Comparison of ENCODE assay signal across 11 cellular contexts in genomic region chr1:213008564-213008963, GRCh38. TPM values are rescaled to one million over a fixed set of nuclear protein-coding genes. Genes with fewer than 3 reads are reported as not detected.
DNase-seq lines count a peak whose midpoint lies in the region; ATAC-seq, FAIRE-seq and TF ChIP-seq lines count a peak whose summit lies in the region.
"Had no signal": no experiment of that assay in that cellular context is flagged by ENCODE, and none has a peak within 500 bp of the region (broad histone marks: within the 10 kb centered on the region; RNA-seq: fewer than 3 reads in every experiment).

No MANE protein-coding gene starts in this region.

- no peak overlapping the region for H3K4me3 ChIP-seq in K562
- no peak overlapping the region for H3K4me3 ChIP-seq in WERI-Rb-1 (ENCODE audit: low read depth, low read length)

- BruUV-seq in K562 (replicated peaks; lab: Mats Ljungman, UMichigan): no TSS peak

- H3K27me3 ChIP-seq in K562 (ENCODE audit: control insufficient read depth in 2 of 2, insufficient read depth in 2 of 2, low read length in 2 of 2) (no peaks in the 10 kb centered on the region), WERI-Rb-1 (ENCODE audit: insufficient read depth, low read depth, severe bottlenecking) (no peaks in the 10 kb centered on the region)

- no peak for TF ChIP-seq RAD21 in K562 (CRISPR knock-in tag; conservative IDR thresholded peaks at IDR 0.05 in 1 of 2, IDR thresholded peaks at IDR 0.05 in 1 of 2)

- ATAC-seq in GM18868 (IDR thresholded peaks at IDR 0.05; ENCODE audit: unreplicated experiment): peak; percentile 91
- peak; percentile 91 for ATAC-seq in GM21447 (IDR thresholded peaks at IDR 0.05; ENCODE audit: unreplicated experiment)
- ATAC-seq in HG03280 (IDR thresholded peaks at IDR 0.05; ENCODE audit: unreplicated experiment): peak; percentile 85
- ATAC-seq in K562: 0 out of 3 replicates have a peak, but pooled peaks have one; percentile 37
- no peak for ATAC-seq in HG03045 (IDR thresholded peaks at IDR 0.05; ENCODE audit: unreplicated experiment)
- no peak for ATAC-seq in GM21367 (IDR thresholded peaks at IDR 0.05; ENCODE audit: unreplicated experiment)
- ATAC-seq: left colon had no signal

- no peak overlapping the region for H3K4me2 ChIP-seq in K562 (ENCODE audit: insufficient read depth, low read length)

- H2AFZ ChIP-seq in K562 (ENCODE audit: low read depth, low read length): no peak overlapping the region

- peaks cover 0 to 4% of the 10 kb centered on the region in 2 experiments; a peak in 1 of 5 replicates for H3K4me1 ChIP-seq in K562 (replicated peaks in 1 of 2; ENCODE audit: control insufficient read depth in 2 of 2, insufficient read depth in 2 of 2, low read length in 2 of 2)

- H3K36me3 ChIP-seq in K562 (ENCODE audit: control insufficient read depth, insufficient read depth, low read length) (peaks cover 78% of the 10 kb centered on the region; the same call in 2 of the 3 replicates), WERI-Rb-1 (peaks cover 37% of the 10 kb centered on the region)

- in situ Hi-C loops in K562 (cut with MboI): no loop called here

- TF ChIP-seq POLR2A in K562 (conservative IDR thresholded peaks at IDR 0.05): no peak

- H3K27ac ChIP-seq in K562 (ENCODE audit: extremely low read depth, low read depth, low read length): no peak overlapping the region
- no peak overlapping the region for H3K27ac ChIP-seq in WERI-Rb-1

- CTCF ChIA-PET in K562 (lab: Yijun Ruan, JAX; ENCODE audit: low intra/inter-chr PET ratio): no interaction called here

- intact Hi-C loops in K562 (cut with micrococcal nuclease): no loop called here

- WGBS in K562 (ENCODE audit: insufficient coverage, low coverage, missing lambda C conversion rate): 80% methylated on average over 2 of the region's 2 CpGs

- H4K20me1 ChIP-seq in K562 (replicated peaks; ENCODE audit: control insufficient read depth, insufficient read depth, low read length): no peaks in the 10 kb centered on the region

- no peak for TF ChIP-seq CTCF in K562 (IDR thresholded peaks at IDR 0.05 in 2 of 3, conservative IDR thresholded peaks at IDR 0.05 in 1 of 3; ENCODE audit: insufficient read depth in 2 of 3, low read depth in 1 of 3, low read length in 3 of 3)
- no peak for TF ChIP-seq CTCF in WERI-Rb-1 (IDR thresholded peaks at IDR 0.05; ENCODE audit: low read depth, low read length)

- TF ChIP-seq EP300 in K562 (IDR thresholded peaks at IDR 0.05; ENCODE audit: low read length): no peak

- H3K9me1 ChIP-seq in K562 (ENCODE audit: control insufficient read depth, insufficient read depth, low read length): no peaks in the 10 kb centered on the region

- FAIRE-seq in K562 (lab: Jason Lieb, UNC): no peak

- H3K9me3 ChIP-seq in K562 (replicated peaks; ENCODE audit: control insufficient read depth, insufficient read depth, low read depth, low read length) (no peaks in the 10 kb centered on the region), WERI-Rb-1 (ENCODE audit: severe bottlenecking) (no peaks in the 10 kb centered on the region)

- POLR2A ChIA-PET in K562 (lab: Yijun Ruan, JAX): no interaction called here

- H3K9ac ChIP-seq in K562 (ENCODE audit: insufficient read depth in 1 of 2, low read depth in 2 of 2, low read length in 2 of 2): no peak overlapping the region

- H3K79me2 ChIP-seq in K562 (ENCODE audit: control insufficient read depth, insufficient read depth, low read length): peaks cover 27% of the 10 kb centered on the region

- no peak for DNase-seq in K562 (ENCODE audit: extremely low read depth in 1 of 4, low spot score in 3 of 4)
- DNase-seq in KG1 (lab: John Stamatoyannopoulos, UW): no peak
- no peak for DNase-seq in WERI-Rb-1
- DNase-seq: left colon, NCI-H1092, nucleus accumbens had no signal

TF ChIP-seq in K562, 482 proteins besides CTCF, POLR2A, EP300 and RAD21:
- TF ChIP-seq C11orf30 (IDR thresholded peaks at IDR 0.05; ENCODE audit: low read depth) (0 out of 2 replicates have a peak, but pooled peaks have one; percentile 10), MECOM (CRISPR knock-in tag; IDR thresholded peaks at IDR 0.05) (no peak), PREB (CRISPR knock-in tag; IDR thresholded peaks at IDR 0.05) (no peak), NFE2 (IDR thresholded peaks at IDR 0.05; ENCODE audit: low read depth) (peak; percentile 27; the same call in 1 of the 2 replicates), ZNF23 (CRISPR knock-in tag; IDR thresholded peaks at IDR 0.05) (0 out of 2 replicates have a peak, but pooled peaks have one; percentile 6)

RNA-seq across cellular contexts. Expression of gene ANGEL2, which starts 7.1 kb away (rescaled TPM):
- total RNA-seq in K562 (2011; cell fraction: chromatin; rRNA removed; ENCODE audit: low replicate concordance): 60.7 and 192 TPM in 2 replicates
- 31.0 and 45.0 TPM in 2 replicates for total RNA-seq in K562 (2011; cell fraction: nucleolus; rRNA removed)
- total RNA-seq in K562 (2011; cell fraction: nucleoplasm; rRNA removed): 76.8 and 89.8 TPM in 2 replicates
- 29.3 and 29.9 TPM in 2 replicates for total RNA-seq in K562 (2014; rRNA removed)
- total RNA-seq in K562 (2014; rRNA removed; fragmentation: Illumina TruSeq; extraction: Trizol): 30.1 and 32.8 TPM in 2 replicates
- 29.7 and 33.6 TPM in 2 replicates for total RNA-seq in K562 (2015; rRNA removed; fragmentation: Illumina TruSeq; extraction: Trizol)
- total RNA-seq in K562 (2021): 26.2 and 27.1 TPM in 2 replicates
- 30.8 and 34.6 TPM in 2 replicates for polyA plus RNA-seq in K562 (2011; rRNA removed)
- polyA plus RNA-seq in K562 (2011; cell fraction: cytosol; rRNA removed): 9.6 and 17.6 TPM in 2 replicates
- 35.0 and 44.6 TPM in 2 replicates for polyA plus RNA-seq in K562 (2011; cell fraction: nucleus; rRNA removed)
- 13.0 and 16.1 TPM in 2 replicates for polyA plus RNA-seq in K562 (2012)
- 15.4 and 16.9 TPM in 2 replicates for polyA plus RNA-seq in K562 (2014; fragmentation: Illumina TruSeq; extraction: Trizol)
- 10 to 100 TPM in 1 of 2 experiments, 1 to 10 TPM in 1; 6.8 to 10.9 TPM for polyA plus RNA-seq in K562 (2014; fragmentation: Nextera tagmentation; extraction: Ambion mirVana)
- 16.2 and 22.3 TPM in 2 replicates for polyA plus RNA-seq in K562 (2014; rRNA removed)
- polyA minus RNA-seq in K562 (2011; rRNA and poly(A)+ RNA removed): 44.7 and 66.2 TPM in 2 replicates
- polyA minus RNA-seq in K562 (2011; cell fraction: cytosol; rRNA and poly(A)+ RNA removed): 15.6 and 22.8 TPM in 2 replicates
- 45.0 and 63.1 TPM in 2 replicates for polyA minus RNA-seq in K562 (2011; cell fraction: nucleus; rRNA and poly(A)+ RNA removed)

RNA-seq across cellular contexts. Expression of gene RPS6KC1, which starts 42.5 kb away (rescaled TPM):
- total RNA-seq in K562 (2011; cell fraction: chromatin; rRNA removed; ENCODE audit: low replicate concordance): 50.3 and 199 TPM in 2 replicates
- total RNA-seq in K562 (2011; cell fraction: nucleolus; rRNA removed): 24.5 and 42.1 TPM in 2 replicates
- total RNA-seq in K562 (2011; cell fraction: nucleoplasm; rRNA removed): 77.2 and 100 TPM in 2 replicates
- total RNA-seq in K562 (2014; rRNA removed): 22.0 and 23.6 TPM in 2 replicates
- total RNA-seq in K562 (2014; rRNA removed; fragmentation: Illumina TruSeq; extraction: Trizol): 33.2 and 36.7 TPM in 2 replicates
- 30.5 and 34.6 TPM in 2 replicates for total RNA-seq in K562 (2015; rRNA removed; fragmentation: Illumina TruSeq; extraction: Trizol)
- total RNA-seq in K562 (2021): 20.0 and 22.0 TPM in 2 replicates
- 22.1 and 32.8 TPM in 2 replicates for polyA plus RNA-seq in K562 (2011; rRNA removed)
- polyA plus RNA-seq in K562 (2011; cell fraction: cytosol; rRNA removed): 4.9 and 9.6 TPM in 2 replicates
- 31.7 and 48.5 TPM in 2 replicates for polyA plus RNA-seq in K562 (2011; cell fraction: nucleus; rRNA removed)
- 14.2 and 18.0 TPM in 2 replicates for polyA plus RNA-seq in K562 (2012)
- polyA plus RNA-seq in K562 (2014; fragmentation: Illumina TruSeq; extraction: Trizol): 17.0 and 20.9 TPM in 2 replicates
- polyA plus RNA-seq in K562 (2014; fragmentation: Nextera tagmentation; extraction: Ambion mirVana): 1 to 10 TPM; 4.3 to 7.6 TPM
- polyA plus RNA-seq in K562 (2014; rRNA removed): 15.5 and 16.4 TPM in 2 replicates
- 66.6 and 66.8 TPM in 2 replicates for polyA minus RNA-seq in K562 (2011; rRNA and poly(A)+ RNA removed)
- polyA minus RNA-seq in K562 (2011; cell fraction: cytosol; rRNA and poly(A)+ RNA removed): 15.3 and 18.1 TPM in 2 replicates
- 61.1 and 83.0 TPM in 2 replicates for polyA minus RNA-seq in K562 (2011; cell fraction: nucleus; rRNA and poly(A)+ RNA removed)

RNA-seq across cellular contexts. Expression of gene VASH2, which starts 58.2 kb away (rescaled TPM):
- total RNA-seq in K562 (2011; cell fraction: chromatin; rRNA removed; ENCODE audit: low replicate concordance): 0.32 and 1.2 TPM in 2 replicates
- 0.66 TPM in 1 of 2 replicates, not detected in the other for total RNA-seq in K562 (2011; cell fraction: nucleolus; rRNA removed)
- total RNA-seq in K562 (2011; cell fraction: nucleoplasm; rRNA removed): 1.9 TPM in 1 of 2 replicates, not detected in the other
- total RNA-seq in K562 (2014; rRNA removed): 0.09 TPM in 1 of 2 replicates, not detected in the other
- total RNA-seq in K562 (2014; rRNA removed; fragmentation: Illumina TruSeq; extraction: Trizol): 0.06 and 0.11 TPM in 2 replicates
- not detected in 2 replicates for total RNA-seq in K562 (2015; rRNA removed; fragmentation: Illumina TruSeq; extraction: Trizol)
- 0.13 and 0.40 TPM in 2 replicates for total RNA-seq in K562 (2021)
- polyA plus RNA-seq in K562 (2011; rRNA removed): 0.03 and 0.07 TPM in 2 replicates
- polyA plus RNA-seq in K562 (2011; cell fraction: cytosol; rRNA removed): not detected in 2 replicates
- 0.13 and 0.21 TPM in 2 replicates for polyA plus RNA-seq in K562 (2011; cell fraction: nucleus; rRNA removed)
- polyA plus RNA-seq in K562 (2012): 0.12 and 0.48 TPM in 2 replicates
- 0.04 and 0.07 TPM in 2 replicates for polyA plus RNA-seq in K562 (2014; fragmentation: Illumina TruSeq; extraction: Trizol)
- under 1 TPM; 0.06 to 0.14 TPM for polyA plus RNA-seq in K562 (2014; fragmentation: Nextera tagmentation; extraction: Ambion mirVana)
- polyA plus RNA-seq in K562 (2014; rRNA removed): 0.05 and 0.11 TPM in 2 replicates
- polyA minus RNA-seq in K562 (2011; rRNA and poly(A)+ RNA removed): 0.11 TPM in 1 of 2 replicates, not detected in the other
- not detected in 2 replicates for polyA minus RNA-seq in K562 (2011; cell fraction: cytosol; rRNA and poly(A)+ RNA removed)
- 0.11 and 0.27 TPM in 2 replicates for polyA minus RNA-seq in K562 (2011; cell fraction: nucleus; rRNA and poly(A)+ RNA removed)

Comparison
In these comparisons a context has a peak if more than half of its experiments do, and no peak if none do; other contexts are left out.
1. ATAC-seq: peak in GM18868 (single experiment), GM21447 (single experiment), HG03280 (single experiment) and K562 (single experiment); none in HG03045 (single experiment) and GM21367 (single experiment).